In the genomic region with DNA sequence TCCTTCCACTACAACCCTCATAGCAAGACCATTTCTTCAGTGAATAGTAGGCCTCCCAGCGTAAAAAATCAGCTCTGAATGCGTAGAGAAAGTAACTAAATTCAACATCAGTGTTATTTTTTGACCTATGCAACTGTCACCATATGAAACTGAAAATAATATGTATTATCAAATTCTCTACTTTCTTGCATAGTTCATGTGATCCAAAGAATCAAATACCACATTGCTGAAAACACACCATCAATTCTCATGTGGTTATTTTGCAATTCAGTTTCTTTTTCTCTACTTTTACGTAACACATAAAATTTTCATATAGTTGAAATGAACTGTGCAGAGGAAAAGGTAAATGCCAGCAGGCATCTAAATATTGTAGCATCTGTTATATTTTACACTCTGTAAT, we compare ENCODE assay signal across 24 cellular contexts.
A peak's percentile ranks its signal among the peaks of the same experiment; 100 is the strongest.
DNase-seq lines count a peak whose midpoint lies in the region; ATAC-seq, FAIRE-seq and TF ChIP-seq lines count a peak whose summit lies in the region.
"Had no signal": no experiment of that assay in that cellular context is flagged by ENCODE, and none has a peak within 500 bp of the region (broad histone marks: within the 10 kb centered on the region; RNA-seq: fewer than 3 reads in every experiment).

No MANE protein-coding gene starts in this region.

- H3K4me3 ChIP-seq in GM12865 (ENCODE audit: low read depth, low read length) (no peak overlapping the region), GM12878 (no peak overlapping the region)
- H3K4me3 ChIP-seq: A549; BLaER1 treated with 17β-estradiol and CSF1 and Interleukin-3, amounts not matched to agents 10 nM and 100 nM; GM23338 had no signal

- RAD21 ChIA-PET in GM12878 (lab: Charles Lee; ENCODE audit: unreplicated experiment): interaction anchor here (0.6 kb wide), 1 partner anchor 55 kb away, joined by 3 read pairs; no protein-coding TSS in a partner anchor

- no peak for TF ChIP-seq POLR2A in GM12878 (IDR thresholded peaks at IDR 0.05; ENCODE audit: low read depth, low read length)

- ATAC-seq in GM18520 (IDR thresholded peaks at IDR 0.05; ENCODE audit: unreplicated experiment) (peak; percentile 42), GM21367 (IDR thresholded peaks at IDR 0.05; ENCODE audit: unreplicated experiment) (peak; percentile 56), GM12878 (peak; percentile 71), GM21390 (IDR thresholded peaks at IDR 0.05; ENCODE audit: unreplicated experiment) (no peak)
- ATAC-seq in stimulated activated naive CD8-positive, alpha-beta T cell treated with anti-CD3 and anti-CD28 coated beads, Interleukin-15, Interleukin-2, amounts not matched to agents 100 U/mL and 50 U/mL, for 24 hours: no peak
- ATAC-seq: A549, GM23338, HCT116 had no signal

- SMC1A ChIA-PET in GM12878 (lab: Charles Lee; ENCODE audit: uncharacterized antibody, unreplicated experiment): interaction anchor here (0.7 to 1.5 kb wide), 3 partner anchors 11 to 142 kb away, joined by 3 to 4 read pairs (median 4); no protein-coding TSS in a partner anchor

- in situ Hi-C loops in GM12878 (cut with MboI): no loop called here

- DNase-seq in GM12865 (ENCODE audit: low read depth) (peak; percentile 6), GM12878 (ENCODE audit: low read depth, low spot score) (no peak), anterior cingulate cortex (lab: John Stamatoyannopoulos, UW) (no peak)
- DNase-seq in stimulated activated naive CD8-positive, alpha-beta T cell treated with anti-CD3 and anti-CD28 coated beads, Interleukin-15, Interleukin-2, amounts not matched to agents 100 U/mL and 50 U/mL, for 24 hours: no peak
- DNase-seq: 8988T; ACHN; AML-193; BE2C; CD4-positive, alpha-beta T cell; CD8-positive, alpha-beta memory T cell; DMS 273 treated with DMSO at 0.1 percent for 48 hours; DMS79; EL; GDM1; H9 had no signal

- no peak for TF ChIP-seq RAD21 in GM12878 (IDR thresholded peaks at IDR 0.05; ENCODE audit: insufficient read depth, low read depth, low read length)

- no peak overlapping the region for H3K4me2 ChIP-seq in GM12878 (ENCODE audit: control insufficient read depth, insufficient read depth)
- H3K4me2 ChIP-seq: A549; BLaER1 treated with 17β-estradiol and CSF1 and Interleukin-3, amounts not matched to agents 10 nM and 100 nM; GM23338 had no signal

- H3K79me2 ChIP-seq in GM12878 (ENCODE audit: control insufficient read depth, insufficient read depth, low read length): no peaks in the 10 kb centered on the region

- H3K4me1 ChIP-seq in GM12878 (ENCODE audit: control insufficient read depth, insufficient read depth, low read length): 0 out of 2 replicates have a peak, but pooled peaks cover under 1% of the 10 kb centered on the region
- H3K4me1 ChIP-seq: A549, BE2C had no signal

- no peak for TF ChIP-seq CTCF in GM12865 (IDR thresholded peaks at IDR 0.05; ENCODE audit: insufficient read depth, low read depth, low read length, missing control alignments)
- no peak for TF ChIP-seq CTCF in GM12878 (IDR thresholded peaks at IDR 0.05 in 2 of 3, conservative IDR thresholded peaks at IDR 0.05 in 1 of 3; ENCODE audit: control insufficient read depth in 2 of 3, extremely low read depth in 1 of 3, insufficient read depth in 1 of 3, low read depth in 3 of 3, low read length in 3 of 3)

- no peaks in the 10 kb centered on the region; the same call in 2 of the 3 replicates for H3K9me3 ChIP-seq in GM12878 (replicated peaks; ENCODE audit: control insufficient read depth, insufficient read depth, low read length)
- H3K9me3 ChIP-seq: A549, BE2C had no signal

- no peaks in the 10 kb centered on the region for H3K27me3 ChIP-seq in GM12878 (replicated peaks in 1 of 2; ENCODE audit: control insufficient read depth in 2 of 2, insufficient read depth in 2 of 2, low read length in 1 of 2)
- H3K27me3 ChIP-seq: BE2C; BLaER1 treated with 17β-estradiol and CSF1 and Interleukin-3, amounts not matched to agents 10 nM and 100 nM had no signal

- BruUV-seq in GM12878 (replicated peaks; lab: Mats Ljungman, UMichigan): no TSS peak

- FAIRE-seq in GM12878 (lab: Jason Lieb, UNC): no peak
- FAIRE-seq: A549, D721Med, GM12892 had no signal

- intact Hi-C loops in GM12878 (cut with micrococcal nuclease; ENCODE audit: unreplicated experiment): no loop called here

- no peaks in the 10 kb centered on the region for H4K20me1 ChIP-seq in GM12878 (ENCODE audit: control insufficient read depth, insufficient read depth)
- H4K20me1 ChIP-seq: BLaER1 treated with 17β-estradiol and CSF1 and Interleukin-3, amounts not matched to agents 10 nM and 100 nM had no signal

- H3K9ac ChIP-seq in GM12878 (ENCODE audit: control insufficient read depth, insufficient read depth, low read length): no peak overlapping the region
- H3K9ac ChIP-seq: BLaER1 treated with 17β-estradiol and CSF1 and Interleukin-3, amounts not matched to agents 10 nM and 100 nM had no signal

- H3K27ac ChIP-seq in GM12878 (ENCODE audit: control insufficient read depth, insufficient read depth): no peak overlapping the region
- H3K27ac ChIP-seq: A549; BLaER1 treated with 17β-estradiol and CSF1 and Interleukin-3, amounts not matched to agents 10 nM and 100 nM had no signal

- TF ChIP-seq EP300 in GM12878 (IDR thresholded peaks at IDR 0.05; ENCODE audit: borderline replicate concordance in 1 of 2, control insufficient read depth in 1 of 2, low read depth in 2 of 2, low read length in 2 of 2): no peak

- CTCF ChIA-PET in GM12878 (lab: Yijun Ruan, JAX): no interaction called here

- POLR2A ChIA-PET in GM12878 (lab: Charles Lee): no interaction called here

- H3K36me3 ChIP-seq in GM12878 (ENCODE audit: control insufficient read depth in 2 of 2, insufficient read depth in 2 of 2, low read length in 1 of 2): no peaks in the 10 kb centered on the region
- H3K36me3 ChIP-seq: BE2C; BLaER1 treated with 17β-estradiol and CSF1 and Interleukin-3, amounts not matched to agents 10 nM and 100 nM had no signal

- no peak overlapping the region for H2AFZ ChIP-seq in GM12878 (ENCODE audit: control insufficient read depth, low read depth, low read length)
- H2AFZ ChIP-seq: GM23338 had no signal

- 20% methylated on average over 3 of the region's 3 CpGs for WGBS in GM12878 (ENCODE audit: insufficient coverage, insufficient replicate concordance, low lambda C conversion rate, missing lambda C conversion rate)

TF ChIP-seq in GM12878, 131 proteins besides CTCF, POLR2A, EP300 and RAD21:
- TF ChIP-seq, protein P1, sequence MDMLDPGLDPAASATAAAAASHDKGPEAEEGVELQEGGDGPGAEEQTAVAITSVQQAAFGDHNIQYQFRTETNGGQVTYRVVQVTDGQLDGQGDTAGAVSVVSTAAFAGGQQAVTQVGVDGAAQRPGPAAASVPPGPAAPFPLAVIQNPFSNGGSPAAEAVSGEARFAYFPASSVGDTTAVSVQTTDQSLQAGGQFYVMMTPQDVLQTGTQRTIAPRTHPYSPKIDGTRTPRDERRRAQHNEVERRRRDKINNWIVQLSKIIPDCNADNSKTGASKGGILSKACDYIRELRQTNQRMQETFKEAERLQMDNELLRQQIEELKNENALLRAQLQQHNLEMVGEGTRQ (IDR thresholded peaks at IDR 0.05; ENCODE audit: borderline replicate concordance, low read depth, low read length): no peak
- TF ChIP-seq, protein P2, sequence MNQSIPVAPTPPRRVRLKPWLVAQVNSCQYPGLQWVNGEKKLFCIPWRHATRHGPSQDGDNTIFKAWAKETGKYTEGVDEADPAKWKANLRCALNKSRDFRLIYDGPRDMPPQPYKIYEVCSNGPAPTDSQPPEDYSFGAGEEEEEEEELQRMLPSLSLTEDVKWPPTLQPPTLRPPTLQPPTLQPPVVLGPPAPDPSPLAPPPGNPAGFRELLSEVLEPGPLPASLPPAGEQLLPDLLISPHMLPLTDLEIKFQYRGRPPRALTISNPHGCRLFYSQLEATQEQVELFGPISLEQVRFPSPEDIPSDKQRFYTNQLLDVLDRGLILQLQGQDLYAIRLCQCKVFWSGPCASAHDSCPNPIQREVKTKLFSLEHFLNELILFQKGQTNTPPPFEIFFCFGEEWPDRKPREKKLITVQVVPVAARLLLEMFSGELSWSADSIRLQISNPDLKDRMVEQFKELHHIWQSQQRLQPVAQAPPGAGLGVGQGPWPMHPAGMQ (IDR thresholded peaks at IDR 0.05; ENCODE audit: borderline replicate concordance): no peak

Comparison
In these comparisons a context has a peak if more than half of its experiments do, and no peak if none do; other contexts are left out.
1. ATAC-seq: peak in GM18520 (single experiment), GM21367 (single experiment) and GM12878 (single experiment); none in stimulated activated naive CD8-positive, alpha-beta T cell treated with anti-CD3 and anti-CD28 coated beads, Interleukin-15, Interleukin-2, amounts not matched to agents 100 U/mL and 50 U/mL, for 24 hours (single experiment) and GM21390 (single experiment).